ENCODE assay signal across 11 cellular contexts in the genomic region with DNA sequence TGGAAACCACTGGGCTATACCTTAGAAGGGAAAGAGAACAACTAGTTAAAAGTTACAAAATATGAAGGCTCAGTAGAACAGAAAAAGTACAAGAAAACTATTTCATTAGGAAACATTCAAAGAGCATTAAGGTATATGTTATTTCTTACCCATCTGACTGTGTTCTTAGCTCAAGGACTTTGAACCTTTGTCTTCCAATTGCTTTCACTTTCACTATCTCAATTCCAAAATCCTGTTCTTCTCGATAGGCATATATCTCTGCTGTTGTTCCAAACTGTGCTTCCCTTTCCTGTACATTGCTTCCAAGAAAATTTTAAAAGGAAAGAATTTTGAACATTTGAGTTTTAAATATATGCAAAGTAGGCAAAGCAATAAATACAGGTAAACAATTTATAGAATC. TPM values are rescaled to one million over a fixed set of nuclear protein-coding genes. Genes with fewer than 3 reads are reported as not detected.
DNase-seq lines count a peak whose midpoint lies in the region; ATAC-seq and FAIRE-seq lines count a peak whose summit lies in the region.
"Had no signal": no experiment of that assay in that cellular context is flagged by ENCODE, and none has a peak within 500 bp of the region (broad histone marks: within the 10 kb centered on the region; RNA-seq: fewer than 3 reads in every experiment).

No MANE protein-coding gene starts in this region.

- H3K9ac ChIP-seq in neuronal stem cell (ENCODE audit: low read depth, low read length, poor library complexity): no peak overlapping the region

- no peak overlapping the region for H3K27ac ChIP-seq in neuronal stem cell (replicated peaks; ENCODE audit: low read length)
- H3K27ac ChIP-seq: prostate gland had no signal

- H3K4me3 ChIP-seq in neuronal stem cell (ENCODE audit: low read length in 2 of 2): no peak overlapping the region
- H3K4me3 ChIP-seq: prostate gland had no signal

- H3K27me3 Mint-ChIP-seq in activated T-cell treated with anti-CD3 and anti-CD28 coated beads, Interleukin-2, amount 50 U/mL, for 4 hours (ENCODE audit: low read depth): no peaks in the 10 kb centered on the region
- H3K27me3 Mint-ChIP-seq in activated CD4-positive, alpha-beta memory T cell treated with anti-CD3 and anti-CD28 coated beads for 36 hours: no peaks in the 10 kb centered on the region
- H3K27me3 Mint-ChIP-seq in stimulated activated naive CD8-positive, alpha-beta T cell treated with anti-CD3 and anti-CD28 coated beads, Interleukin-15, Interleukin-2, amounts not matched to agents 100 ng/mL and 50 ng/mL, for 24 hours: no peaks in the 10 kb centered on the region

- no peaks in the 10 kb centered on the region for H3K9me3 ChIP-seq in neuronal stem cell (replicated peaks in 1 of 2; ENCODE audit: control insufficient read depth in 2 of 2, insufficient read depth in 1 of 2, low read depth in 1 of 2, low read length in 2 of 2)
- H3K9me3 ChIP-seq: prostate gland had no signal

- H4K91ac ChIP-seq in neuronal stem cell (ENCODE audit: low read depth, low read length, poor library complexity): no peak overlapping the region

- ATAC-seq in activated T-cell treated with anti-CD3 and anti-CD28 coated beads, Interleukin-2, amount 50 U/mL, for 4 hours: peak in 1 of 2 donors; percentile 30
- ATAC-seq in left colon: peak; percentile 84

- H2BK15ac ChIP-seq in neuronal stem cell (ENCODE audit: low read length): no peak overlapping the region

- H3K36me3 ChIP-seq in neuronal stem cell (replicated peaks in 1 of 2; ENCODE audit: control insufficient read depth in 2 of 2, insufficient read depth in 2 of 2, low read length in 2 of 2): peaks cover 14 to 78% of the 10 kb centered on the region in 2 donors
- H3K36me3 ChIP-seq: prostate gland had no signal

- no peak overlapping the region for H2BK5ac ChIP-seq in neuronal stem cell (ENCODE audit: low read length)

- H3K36me3 Mint-ChIP-seq in activated T-cell treated with anti-CD3 and anti-CD28 coated beads, Interleukin-2, amount 50 U/mL, for 4 hours (ENCODE audit: insufficient read depth): peaks cover 30% of the 10 kb centered on the region
- H3K36me3 Mint-ChIP-seq in activated CD4-positive, alpha-beta memory T cell treated with anti-CD3 and anti-CD28 coated beads for 36 hours: peaks cover 37% of the 10 kb centered on the region
- peaks cover 54% of the 10 kb centered on the region for H3K36me3 Mint-ChIP-seq in stimulated activated naive CD8-positive, alpha-beta T cell treated with anti-CD3 and anti-CD28 coated beads, Interleukin-15, Interleukin-2, amounts not matched to agents 100 ng/mL and 50 ng/mL, for 24 hours (ENCODE audit: low read depth)

- intact Hi-C loops in activated CD4-positive, alpha-beta memory T cell treated with anti-CD3 and anti-CD28 coated beads for 36 hours (cut with micrococcal nuclease): loop anchor here (5.0 to 10.0 kb wide), 2 partner anchors 250 to 468 kb away; no protein-coding TSS in a partner anchor
- intact Hi-C loops in left colon (cut with DNase I, micrococcal nuclease): loop anchor here in 1 of 2 donors (10.0 kb wide), 1 partner anchor 48 kb away; a partner anchor contains a TSS

- H3K9me3 Mint-ChIP-seq in activated T-cell treated with anti-CD3 and anti-CD28 coated beads, Interleukin-2, amount 50 U/mL, for 4 hours: no peaks in the 10 kb centered on the region
- no peaks in the 10 kb centered on the region for H3K9me3 Mint-ChIP-seq in activated CD4-positive, alpha-beta memory T cell treated with anti-CD3 and anti-CD28 coated beads for 36 hours
- no peaks in the 10 kb centered on the region for H3K9me3 Mint-ChIP-seq in stimulated activated naive CD8-positive, alpha-beta T cell treated with anti-CD3 and anti-CD28 coated beads, Interleukin-15, Interleukin-2, amounts not matched to agents 100 ng/mL and 50 ng/mL, for 24 hours

- WGBS in neuronal stem cell (ENCODE audit: extremely low coverage in 2 of 2, insufficient read length in 2 of 2, insufficient replicate concordance in 1 of 2), 2 donors: no CpG with 5 or more reads among the region's 1 CpG

- no peak overlapping the region for H3K14ac ChIP-seq in neuronal stem cell (ENCODE audit: low read length)

- peaks cover 2% of the 10 kb centered on the region for H3K79me1 ChIP-seq in neuronal stem cell (ENCODE audit: low read depth, low read length)

- POLR2A ChIA-PET in activated CD4-positive, alpha-beta memory T cell treated with anti-CD3 and anti-CD28 coated beads for 36 hours (lab: Charles Lee): interaction anchor here (1.2 to 1.7 kb wide), 3 partner anchors 13 to 46 kb away, joined by 3 to 4 read pairs (median 4); a partner anchor contains a TSS

- H4K8ac ChIP-seq in neuronal stem cell (ENCODE audit: low read depth, low read length): no peak overlapping the region

- peak overlapping the region; percentile 93 for H3K27ac Mint-ChIP-seq in activated CD4-positive, alpha-beta memory T cell treated with anti-CD3 and anti-CD28 coated beads for 36 hours
- H3K27ac Mint-ChIP-seq in stimulated activated naive CD8-positive, alpha-beta T cell treated with anti-CD3 and anti-CD28 coated beads, Interleukin-15, Interleukin-2, amounts not matched to agents 100 ng/mL and 50 ng/mL, for 24 hours: peak overlapping the region; percentile 93

- no peak for FAIRE-seq in frontal cortex (lab: Jason Lieb, UNC)
- FAIRE-seq: keratinocyte had no signal

- no peak overlapping the region for H3K4ac ChIP-seq in neuronal stem cell (ENCODE audit: low read length)

- DNase-seq in activated T-cell treated with anti-CD3 and anti-CD28 coated beads, Interleukin-2, amount 50 U/mL, for 4 hours: no peak
- no peak for DNase-seq in activated T-cell treated with anti-CD3 and anti-CD28 coated beads, Interleukin-2, amount 50 U/mL, for 1 hour
- no peak for DNase-seq in activated CD4-positive, alpha-beta memory T cell treated with anti-CD3 and anti-CD28 coated beads for 36 hours
- DNase-seq in left colon (no peak), frontal cortex (ENCODE audit: low spot score in 2 of 2) (no peak), neuronal stem cell (ENCODE audit: low spot score) (no peak), HUDEP-2 (lab: John Stamatoyannopoulos, UW; ENCODE audit: unreplicated experiment in 76 of 76) (no peak)
- DNase-seq: NCI-H345 had no signal

- no peaks in the 10 kb centered on the region for H3K27me3 ChIP-seq in neuronal stem cell (ENCODE audit: control insufficient read depth in 3 of 3, insufficient read depth in 3 of 3, low read depth in 1 of 3, low read length in 3 of 3)

- H2BK120ac ChIP-seq in neuronal stem cell (ENCODE audit: low read depth, low read length): no peak overlapping the region

- no peak overlapping the region for H2BK12ac ChIP-seq in neuronal stem cell (ENCODE audit: low read length)

- no peak overlapping the region for H3K18ac ChIP-seq in neuronal stem cell (ENCODE audit: low read length)

- H3K23ac ChIP-seq in neuronal stem cell (ENCODE audit: low read depth, low read length, poor library complexity): no peak overlapping the region

- peak overlapping the region; percentile 69 for H3K4me3 Mint-ChIP-seq in activated T-cell treated with anti-CD3 and anti-CD28 coated beads, Interleukin-2, amount 50 U/mL, for 4 hours
- peak overlapping the region; percentile 64 for H3K4me3 Mint-ChIP-seq in activated CD4-positive, alpha-beta memory T cell treated with anti-CD3 and anti-CD28 coated beads for 36 hours
- H3K4me3 Mint-ChIP-seq in stimulated activated naive CD8-positive, alpha-beta T cell treated with anti-CD3 and anti-CD28 coated beads, Interleukin-15, Interleukin-2, amounts not matched to agents 100 ng/mL and 50 ng/mL, for 24 hours: peak overlapping the region; percentile 75

- H3K4me1 Mint-ChIP-seq in activated T-cell treated with anti-CD3 and anti-CD28 coated beads, Interleukin-2, amount 50 U/mL, for 4 hours (ENCODE audit: low read depth): peaks cover 72% of the 10 kb centered on the region
- H3K4me1 Mint-ChIP-seq in activated CD4-positive, alpha-beta memory T cell treated with anti-CD3 and anti-CD28 coated beads for 36 hours (ENCODE audit: low read depth): peaks cover 65% of the 10 kb centered on the region
- peaks cover 70% of the 10 kb centered on the region for H3K4me1 Mint-ChIP-seq in stimulated activated naive CD8-positive, alpha-beta T cell treated with anti-CD3 and anti-CD28 coated beads, Interleukin-15, Interleukin-2, amounts not matched to agents 100 ng/mL and 50 ng/mL, for 24 hours (ENCODE audit: low read depth)

- no peaks in the 10 kb centered on the region for H3K4me1 ChIP-seq in neuronal stem cell (ENCODE audit: control insufficient read depth in 2 of 2, insufficient read depth in 1 of 2, low read depth in 1 of 2, low read length in 2 of 2)
- H3K4me1 ChIP-seq: prostate gland had no signal

- CTCF ChIA-PET in activated CD4-positive, alpha-beta memory T cell treated with anti-CD3 and anti-CD28 coated beads for 36 hours (lab: Charles Lee): interaction anchor here (0.8 to 1.6 kb wide), 8 partner anchors 12 to 407 kb away, joined by 3 to 4 read pairs (median 4); no protein-coding TSS in a partner anchor

- H2AFZ ChIP-seq in neuronal stem cell (ENCODE audit: low read length): no peak overlapping the region

- no peak overlapping the region for H3K4me2 ChIP-seq in neuronal stem cell (ENCODE audit: insufficient read depth, low read length, poor library complexity, severe bottlenecking)

- H2AK5ac ChIP-seq in neuronal stem cell (ENCODE audit: low read depth, low read length): no peak overlapping the region

RNA-seq across cellular contexts. Expression of a gene that starts 6.9 kb away (rescaled TPM):
- 10 to 100 TPM; 34.8 to 40.4 (median 36.5) TPM for total RNA-seq in activated T-cell treated with anti-CD3 and anti-CD28 coated beads, Interleukin-2, amount 50 U/mL, for 4 hours
- total RNA-seq in activated CD4-positive, alpha-beta memory T cell treated with anti-CD3 and anti-CD28 coated beads for 36 hours: 10 to 100 TPM; 40.4 to 45.4 TPM
- total RNA-seq in left colon (10 to 100 TPM; 36.4 to 50.7 TPM), frontal cortex (194 TPM)
- 36.4 TPM for polyA plus RNA-seq in neuronal stem cell (2013, experiment 1 of 2)
- polyA plus RNA-seq in neuronal stem cell (2013, experiment 2 of 2): 37.0 TPM

RNA-seq across cellular contexts. Expression of a gene that starts 45.9 kb away (rescaled TPM):
- total RNA-seq in activated T-cell treated with anti-CD3 and anti-CD28 coated beads, Interleukin-2, amount 50 U/mL, for 4 hours: 10 to 100 TPM; 42.8 to 48.1 (median 46.1) TPM
- total RNA-seq in activated CD4-positive, alpha-beta memory T cell treated with anti-CD3 and anti-CD28 coated beads for 36 hours: 10 to 100 TPM; 51.5 to 53.6 TPM
- total RNA-seq in left colon (10 to 100 TPM; 17.2 to 22.0 TPM), frontal cortex (70.5 TPM)
- polyA plus RNA-seq in neuronal stem cell (2013, experiment 1 of 2): 13.8 TPM
- polyA plus RNA-seq in neuronal stem cell (2013, experiment 2 of 2): 14.6 TPM
